Comparison of ENCODE assay signal across 1 cellular context in genomic region chr12:84421103-84421502, GRCh38.
TF ChIP-seq lines count a peak whose summit lies in the region.

No MANE protein-coding gene starts in this region.

TF ChIP-seq in GM12878, 131 proteins besides CTCF, POLR2A, EP300 and RAD21 (continued from another document):
- TF ChIP-seq NR2F1 (conservative IDR thresholded peaks at IDR 0.05) (0 out of 2 replicates have a peak, but pooled peaks have one; percentile 34), ATF7 (IDR thresholded peaks at IDR 0.05; ENCODE audit: low read depth) (no peak), NFIC (IDR thresholded peaks at IDR 0.05; ENCODE audit: low read depth, low read length) (peak; percentile 53; the same call in 1 of the 2 replicates), BCL11A (IDR thresholded peaks at IDR 0.05; ENCODE audit: low read depth, low read length) (peak; percentile 65), ETV6 (conservative IDR thresholded peaks at IDR 0.05 in 1 of 2, IDR thresholded peaks at IDR 0.05 in 1 of 2; ENCODE audit: borderline replicate concordance in 1 of 2, low read depth in 1 of 2) (no peak), SUZ12 (IDR thresholded peaks at IDR 0.05; ENCODE audit: unreplicated experiment) (no peak), JUNB (IDR thresholded peaks at IDR 0.05) (peak; percentile 85), MTA2 (IDR thresholded peaks at IDR 0.05; ENCODE audit: low read depth) (peak; percentile 73), ZNF217 (IDR thresholded peaks at IDR 0.05) (peak; percentile 82), RB1 (IDR thresholded peaks at IDR 0.05; ENCODE audit: borderline replicate concordance) (no peak), RFX5 (IDR thresholded peaks at IDR 0.05; ENCODE audit: low read depth, low read length) (no peak), ATF2 (IDR thresholded peaks at IDR 0.05; ENCODE audit: low read length) (peak; percentile 50; the same call in 1 of the 2 replicates), PKNOX1 (IDR thresholded peaks at IDR 0.05) (no peak), CEBPZ (IDR thresholded peaks at IDR 0.05; ENCODE audit: low read depth, low read length) (no peak), MAX (IDR thresholded peaks at IDR 0.05; ENCODE audit: low read depth, low read length) (no peak), ZBTB11 (CRISPR knock-in tag; IDR thresholded peaks at IDR 0.05) (no peak), FOXM1 (IDR thresholded peaks at IDR 0.05; ENCODE audit: low read depth, low read length) (no peak), ATF3 (IDR thresholded peaks at IDR 0.05; ENCODE audit: borderline replicate concordance, extremely low read depth, low read depth, low read length) (no peak), SPI1 (IDR thresholded peaks at IDR 0.05; ENCODE audit: borderline replicate concordance, insufficient read depth, low read depth, low read length) (peak; percentile 80), BCLAF1 (IDR thresholded peaks at IDR 0.05) (no peak), MEF2A (IDR thresholded peaks at IDR 0.05; ENCODE audit: insufficient read depth, low read depth, low read length) (peak; percentile 63; the same call in 1 of the 2 replicates), NRF1 (conservative IDR thresholded peaks at IDR 0.05; ENCODE audit: low read depth, low read length) (no peak), CBFB (IDR thresholded peaks at IDR 0.05; ENCODE audit: low read depth) (no peak), SRF (IDR thresholded peaks at IDR 0.05; ENCODE audit: low read depth in 2 of 2, low read length in 2 of 2) (0 out of 4 replicates have a peak, but pooled peaks of 1 of the 2 experiments have one; percentile 32), SUPT20H (IDR thresholded peaks at IDR 0.05; ENCODE audit: borderline replicate concordance, control insufficient read depth, low read depth, low read length) (no peak), DPF2 (IDR thresholded peaks at IDR 0.05) (peak; percentile 57), IRF4 (IDR thresholded peaks at IDR 0.05; ENCODE audit: low read depth, low read length) (peak; percentile 62; the same call in 1 of the 2 replicates), EZH2 (IDR thresholded peaks at IDR 0.05; ENCODE audit: borderline replicate concordance, control insufficient read depth, low read depth, low read length) (no peak), PRDM15 (CRISPR knock-in tag; IDR thresholded peaks at IDR 0.05) (no peak), CBX5 (IDR thresholded peaks at IDR 0.05; ENCODE audit: low read depth) (no peak), STAT1 (conservative IDR thresholded peaks at IDR 0.05) (no peak), HCFC1 (IDR thresholded peaks at IDR 0.05; ENCODE audit: low read length) (no peak), IRF3 (IDR thresholded peaks at IDR 0.05) (no peak), TCF12 (IDR thresholded peaks at IDR 0.05; ENCODE audit: low read depth, low read length) (no peak), SREBF1 (IDR thresholded peaks at IDR 0.05; ENCODE audit: low read length) (no peak), MEF2B (IDR thresholded peaks at IDR 0.05; ENCODE audit: partially characterized antibody, poor library complexity, severe bottlenecking) (peak; percentile 32)
